Comparison of ENCODE assay signal across 8 cellular contexts in genomic region chr2:99559075-99559662, GRCh38.
DNase-seq lines count a peak whose midpoint lies in the region; ATAC-seq and TF ChIP-seq lines count a peak whose summit lies in the region.

No MANE protein-coding gene starts in this region.

- CTCF ChIA-PET in CD4-positive, alpha-beta T cell (lab: Charles Lee) = interaction anchor here (0.6 to 1.4 kb wide), 10 partner anchors 9 to 1021 kb away, joined by 3 to 6 read pairs (median 3); no protein-coding TSS in a partner anchor
- CTCF ChIA-PET in RWPE1 (lab: Yijun Ruan, JAX) = interaction anchor here (0.5 to 1.9 kb wide), 19 partner anchors 9 to 822 kb away, joined by 3 to 9 read pairs (median 4); no protein-coding TSS in a partner anchor

- H3K4me1 ChIP-seq in neuronal stem cell (ENCODE audit: control insufficient read depth in 2 of 2, insufficient read depth in 1 of 2, low read depth in 1 of 2, low read length in 2 of 2) (no peaks in the 10 kb centered on the region), stomach (peaks cover 0 to 7% (median 3%) of the 10 kb centered on the region in 4 donors)

- H2BK120ac ChIP-seq in neuronal stem cell (ENCODE audit: low read depth, low read length) = no peak overlapping the region

- peak; percentile 70 to 93 (median 84) for DNase-seq in CD4-positive, alpha-beta T cell
- DNase-seq in M059J (ENCODE audit: low read depth) (peak; percentile 59), RWPE1 (ENCODE audit: low spot score) (peak; percentile 74), fibroblast of pulmonary artery (ENCODE audit: low read depth) (peak; percentile 71), neuronal stem cell (ENCODE audit: low spot score) (peak; percentile 76), stomach (peak; percentile 88)
- DNase-seq in activated T-helper 1 cell treated with anti-CD3 and anti-CD28 coated beads, Interleukin-2, amount 50 U/mL, for 16 hours (ENCODE audit: low read depth in 1 of 2, low spot score in 1 of 2) = peak; percentile 73 to 92

- H4K8ac ChIP-seq in neuronal stem cell (ENCODE audit: low read depth, low read length) = no peak overlapping the region

- no peak overlapping the region for H3K9ac ChIP-seq in neuronal stem cell (ENCODE audit: low read depth, low read length, poor library complexity)

- H2AK5ac ChIP-seq in neuronal stem cell (ENCODE audit: low read depth, low read length) = no peak overlapping the region

- H3K27me3 ChIP-seq in CD4-positive, alpha-beta T cell (ENCODE audit: control insufficient read depth, insufficient read depth, low read length) = no peaks in the 10 kb centered on the region
- peaks cover 0 to 3% (median 0%) of the 10 kb centered on the region in 3 experiments for H3K27me3 ChIP-seq in neuronal stem cell (ENCODE audit: control insufficient read depth in 3 of 3, insufficient read depth in 3 of 3, low read depth in 1 of 3, low read length in 3 of 3)
- no peaks in the 10 kb centered on the region for H3K27me3 ChIP-seq in stomach

- H3K36me3 ChIP-seq in neuronal stem cell (replicated peaks in 1 of 2; ENCODE audit: control insufficient read depth in 2 of 2, insufficient read depth in 2 of 2, low read length in 2 of 2) (no peaks in the 10 kb centered on the region), stomach (peaks cover 0 to 38% (median 10%) of the 10 kb centered on the region in 4 donors)

- H3K27ac ChIP-seq in CD4-positive, alpha-beta T cell (ENCODE audit: low read depth, low read length) = no peak overlapping the region
- H3K27ac ChIP-seq in RWPE1 (no peak overlapping the region), neuronal stem cell (replicated peaks; ENCODE audit: low read length) (no peak overlapping the region), stomach (no peak overlapping the region)

- H3K27ac Mint-ChIP-seq in CD4-positive, alpha-beta T cell = no peak overlapping the region

- no peak overlapping the region for H3K4me3 Mint-ChIP-seq in CD4-positive, alpha-beta T cell

- H3K23ac ChIP-seq in neuronal stem cell (ENCODE audit: low read depth, low read length, poor library complexity) = no peak overlapping the region

- no peak overlapping the region for H3K18ac ChIP-seq in neuronal stem cell (ENCODE audit: low read length)

- no peak overlapping the region for H2AFZ ChIP-seq in neuronal stem cell (ENCODE audit: low read length)

- no peak overlapping the region for H3K4me2 ChIP-seq in neuronal stem cell (ENCODE audit: insufficient read depth, low read length, poor library complexity, severe bottlenecking)

- intact Hi-C loops in CD4-positive, alpha-beta T cell (cut with DNase I, micrococcal nuclease) = loop anchor here (1.0 to 5.0 kb wide), 3 partner anchors 684 to 822 kb away; no protein-coding TSS in a partner anchor
- intact Hi-C loops in stomach (cut with DNase I; ENCODE audit: low total_unique reads) = no loop called here

- H3K4me1 Mint-ChIP-seq in CD4-positive, alpha-beta T cell (ENCODE audit: low read depth) = peaks cover 10% of the 10 kb centered on the region

- peaks cover 10% of the 10 kb centered on the region for H3K36me3 Mint-ChIP-seq in CD4-positive, alpha-beta T cell (ENCODE audit: low read depth)

- TF ChIP-seq POLR2A in stomach (IDR thresholded peaks at IDR 0.05) = no peak

- no peak overlapping the region for H2BK12ac ChIP-seq in neuronal stem cell (ENCODE audit: low read length)

- no peak for TF ChIP-seq EP300 in stomach (IDR thresholded peaks at IDR 0.05)

- TF ChIP-seq CTCF in CD4-positive, alpha-beta T cell (IDR thresholded peaks at IDR 0.05) = peak; percentile 99
- TF ChIP-seq CTCF in RWPE1 (conservative IDR thresholded peaks at IDR 0.05; ENCODE audit: low read depth) (peak; percentile 97), fibroblast of pulmonary artery (IDR thresholded peaks at IDR 0.05; ENCODE audit: low read length, missing control alignments) (peak; percentile 97), stomach (IDR thresholded peaks at IDR 0.05) (peak in 6 of 7 experiments; percentile 58 to 99 (median 95))

- no peak overlapping the region for H3K4me3 ChIP-seq in fibroblast of pulmonary artery (replicated peaks; ENCODE audit: low read depth, low read length)
- no peak overlapping the region for H3K4me3 ChIP-seq in neuronal stem cell (ENCODE audit: low read length in 2 of 2)
- no peak overlapping the region for H3K4me3 ChIP-seq in stomach

- WGBS in neuronal stem cell (ENCODE audit: extremely low coverage in 2 of 2, insufficient read length in 2 of 2, insufficient replicate concordance in 1 of 2), 2 donors = no CpG with 5 or more reads among the region's 17 CpGs
- 4 to 6% (median 5%) methylated on average over 17 of the region's 17 CpGs for WGBS in stomach, 5 donors

- H2BK5ac ChIP-seq in neuronal stem cell (ENCODE audit: low read length) = no peak overlapping the region

- no peak overlapping the region for H2BK15ac ChIP-seq in neuronal stem cell (ENCODE audit: low read length)

- no peaks in the 10 kb centered on the region for H3K9me3 Mint-ChIP-seq in CD4-positive, alpha-beta T cell

- no peaks in the 10 kb centered on the region for H3K79me1 ChIP-seq in neuronal stem cell (ENCODE audit: low read depth, low read length)

- peak; percentile 97 for ATAC-seq in CD4-positive, alpha-beta T cell (ENCODE audit: poor library complexity)
- ATAC-seq in GM21447 (IDR thresholded peaks at IDR 0.05; ENCODE audit: unreplicated experiment) = peak; percentile 73

- H3K4ac ChIP-seq in neuronal stem cell (ENCODE audit: low read length) = no peak overlapping the region

- POLR2A ChIA-PET in CD4-positive, alpha-beta T cell (lab: Charles Lee) = no interaction called here
- POLR2A ChIA-PET in RWPE1 (lab: Yijun Ruan, JAX; ENCODE audit: low non-redundant PET) = no interaction called here

- no peaks in the 10 kb centered on the region for H3K27me3 Mint-ChIP-seq in CD4-positive, alpha-beta T cell

- no peak overlapping the region for H3K14ac ChIP-seq in neuronal stem cell (ENCODE audit: low read length)

- no peak overlapping the region for H4K91ac ChIP-seq in neuronal stem cell (ENCODE audit: low read depth, low read length, poor library complexity)

- no peaks in the 10 kb centered on the region for H3K9me3 ChIP-seq in CD4-positive, alpha-beta T cell (ENCODE audit: control insufficient read depth, low read length)
- H3K9me3 ChIP-seq in neuronal stem cell (replicated peaks in 1 of 2; ENCODE audit: control insufficient read depth in 2 of 2, insufficient read depth in 1 of 2, low read depth in 1 of 2, low read length in 2 of 2) (no peaks in the 10 kb centered on the region), stomach (no peaks in the 10 kb centered on the region)
